In genomic region chr6:147879031-147879430, GRCh38 we compare ENCODE assay signal across 20 cellular contexts.
DNase-seq lines count a peak whose midpoint lies in the region; ATAC-seq, FAIRE-seq and TF ChIP-seq lines count a peak whose summit lies in the region.
"Had no signal": no experiment of that assay in that cellular context is flagged by ENCODE, and none has a peak within 500 bp of the region (broad histone marks: within the 10 kb centered on the region; RNA-seq: fewer than 3 reads in every experiment).

No MANE protein-coding gene starts in this region.

- POLR2A ChIA-PET in HepG2 (lab: Yijun Ruan, JAX): no interaction called here

- H4K20me1 ChIP-seq in HepG2 (ENCODE audit: insufficient read depth, low read length) (no peaks in the 10 kb centered on the region), neural cell (ENCODE audit: insufficient read depth) (no peaks in the 10 kb centered on the region)

- intact Hi-C loops in HepG2 (cut with micrococcal nuclease; ENCODE audit: unreplicated experiment) (no loop called here), right lobe of liver (cut with DNase I) (no loop called here)

- H3K27ac ChIP-seq in HepG2 (ENCODE audit: extremely low read length, insufficient read depth, low read length) (no peak overlapping the region), right lobe of liver (no peak overlapping the region), neural cell (ENCODE audit: low read length) (peak overlapping the region; percentile 84)
- H3K27ac ChIP-seq: GM23248 had no signal

- H3K4me2 ChIP-seq in HepG2 (ENCODE audit: low read depth, low read length) (no peak overlapping the region), neural cell (ENCODE audit: low read length) (peak overlapping the region; percentile 48)

- H3K27me3 ChIP-seq in HepG2 (ENCODE audit: control insufficient read depth in 1 of 2, insufficient read depth in 2 of 2, low read length in 2 of 2) (0 out of 5 replicates have a peak, but pooled peaks cover 0 to 4% of the 10 kb centered on the region in 2 experiments), right lobe of liver (no peaks in the 10 kb centered on the region), neural cell (ENCODE audit: insufficient read depth, low read depth, low read length) (no peaks in the 10 kb centered on the region)
- H3K27me3 ChIP-seq: BE2C had no signal

- no peak overlapping the region for H3K4me3 Mint-ChIP-seq in nephron progenitor cell
- H3K4me3 Mint-ChIP-seq: CD4-positive, CD25-positive, alpha-beta regulatory T cell; CD8-positive, alpha-beta memory T cell had no signal

- CTCF ChIA-PET in HepG2 (lab: Yijun Ruan, JAX; ENCODE audit: low intra/inter-chr PET ratio, low total read pairs): no interaction called here

- H2AFZ ChIP-seq in HepG2 (ENCODE audit: low read length) (no peak overlapping the region), neural cell (ENCODE audit: low read depth, low read length) (no peak overlapping the region)
- H2AFZ ChIP-seq: GM23248 had no signal

- no TSS peak for BruUV-seq in HepG2 (replicated peaks; lab: Mats Ljungman, UMichigan)

- TF ChIP-seq POLR2A in HepG2 (IDR thresholded peaks at IDR 0.05; ENCODE audit: insufficient read depth in 1 of 2, low read depth in 2 of 2, low read length in 2 of 2): no peak
- no peak for TF ChIP-seq POLR2A in right lobe of liver (IDR thresholded peaks at IDR 0.05)

- no peak overlapping the region for H3K9ac ChIP-seq in HepG2 (ENCODE audit: insufficient read depth, low read depth, low read length)
- peak overlapping the region; percentile 40 for H3K9ac ChIP-seq in neural cell (ENCODE audit: low read length)
- H3K9ac ChIP-seq: GM23248 had no signal

- TF ChIP-seq EP300 in HepG2 (IDR thresholded peaks at IDR 0.05; ENCODE audit: low read depth in 2 of 2, low read length in 2 of 2) (no peak), HepG2 (CRISPR knock-in tag; IDR thresholded peaks at IDR 0.05; ENCODE audit: borderline replicate concordance) (no peak), neural cell (conservative IDR thresholded peaks at IDR 0.05; ENCODE audit: poor library complexity, severe bottlenecking) (peak; percentile 76)

- 80% methylated on average over 8 of the region's 8 CpGs for WGBS in HepG2 (ENCODE audit: low lambda C conversion rate)
- WGBS in right lobe of liver (ENCODE audit: insufficient coverage, low coverage, low lambda C conversion rate, missing lambda C conversion rate): 75% methylated on average over 6 of the region's 8 CpGs

- peaks cover 3% of the 10 kb centered on the region for H3F3A ChIP-seq in neural cell (ENCODE audit: insufficient read depth, low read length, poor library complexity, severe bottlenecking)

- H3K27me3 Mint-ChIP-seq in nephron progenitor cell (ENCODE audit: low read depth, poor library complexity): no peaks in the 10 kb centered on the region
- H3K27me3 Mint-ChIP-seq: CD4-positive, CD25-positive, alpha-beta regulatory T cell; CD8-positive, alpha-beta memory T cell had no signal

- no peaks in the 10 kb centered on the region for H3K36me3 ChIP-seq in HepG2 (replicated peaks in 1 of 2; ENCODE audit: control insufficient read depth in 1 of 2, insufficient read depth in 2 of 2, low read length in 2 of 2)
- H3K36me3 ChIP-seq in right lobe of liver: no peaks in the 10 kb centered on the region
- H3K36me3 ChIP-seq in neural cell (ENCODE audit: insufficient read depth, low read length): no peaks in the 10 kb centered on the region
- H3K36me3 ChIP-seq: BE2C, HAP-1 had no signal

- no peak for ATAC-seq in HepG2
- no peak for ATAC-seq in right lobe of liver
- ATAC-seq: GM12878 had no signal

- no peaks in the 10 kb centered on the region for H3K4me1 Mint-ChIP-seq in nephron progenitor cell
- H3K4me1 Mint-ChIP-seq: CD4-positive, CD25-positive, alpha-beta regulatory T cell; CD8-positive, alpha-beta memory T cell had no signal

- in situ Hi-C loops in HepG2 (cut with HindIII; ENCODE audit: extremely low pct_ligation_motif_present, low pct_unique_long_range_greater_than_20kb): no loop called here

- no peak for FAIRE-seq in HepG2 (lab: Jason Lieb, UNC)
- FAIRE-seq: GM12878, GM19239 had no signal

- H3K9me3 Mint-ChIP-seq in nephron progenitor cell: no peaks in the 10 kb centered on the region

- no peaks in the 10 kb centered on the region for H3K9me2 ChIP-seq in neural cell (ENCODE audit: insufficient read depth, low read length)

- no peaks in the 10 kb centered on the region for H3K36me3 Mint-ChIP-seq in nephron progenitor cell (ENCODE audit: low read depth)
- H3K36me3 Mint-ChIP-seq: CD4-positive, CD25-positive, alpha-beta regulatory T cell; CD8-positive, alpha-beta memory T cell had no signal

- H3K79me2 ChIP-seq in HepG2 (ENCODE audit: insufficient read depth, low read length): no peaks in the 10 kb centered on the region
- H3K79me2 ChIP-seq in neural cell (replicated peaks; ENCODE audit: insufficient read depth, low read length): no peaks in the 10 kb centered on the region

- no peak for DNase-seq in HepG2 (ENCODE audit: low spot score)
- no peak for DNase-seq in right lobe of liver
- peak; percentile 66 for DNase-seq in amniotic epithelial cell (ENCODE audit: low read depth)
- no peak for DNase-seq in activated CD8-positive, alpha-beta memory T cell treated with anti-CD3 and anti-CD28 coated beads, Interleukin-2, amount 50 U/mL, for 48 hours
- no peak for DNase-seq in nephron progenitor cell
- DNase-seq: ACHN; BE2C; C1 segment of cervical spinal cord; CD4-positive, CD25-positive, alpha-beta regulatory T cell; CD8-positive, alpha-beta memory T cell; COR-L47; DMS 273 treated with DMSO at 0.1 percent for 48 hours; DMS53; DND-41; EL; GM23248 had no signal

- no peaks in the 10 kb centered on the region for H3K9me3 ChIP-seq in HepG2 (ENCODE audit: low read length)
- no peaks in the 10 kb centered on the region for H3K9me3 ChIP-seq in right lobe of liver
- no peaks in the 10 kb centered on the region for H3K9me3 ChIP-seq in neural cell (ENCODE audit: low read length)
- H3K9me3 ChIP-seq: BE2C, HAP-1 had no signal

- no peak overlapping the region for H3K27ac Mint-ChIP-seq in nephron progenitor cell
- H3K27ac Mint-ChIP-seq: CD4-positive, CD25-positive, alpha-beta regulatory T cell; CD8-positive, alpha-beta memory T cell had no signal

- H3K4me3 ChIP-seq in HepG2 (replicated peaks in 1 of 3; ENCODE audit: insufficient read depth in 1 of 3, low read depth in 2 of 3, low read length in 3 of 3) (no peak overlapping the region), right lobe of liver (no peak overlapping the region), neural cell (ENCODE audit: low read length) (peak overlapping the region; percentile 39)
- H3K4me3 ChIP-seq: GM12878, GM23248, HAP-1 had no signal

- TF ChIP-seq RAD21 in HepG2 (CRISPR knock-in tag; IDR thresholded peaks at IDR 0.05) (no peak), neural cell (conservative IDR thresholded peaks at IDR 0.05) (peak; percentile 45)

- TF ChIP-seq CTCF in HepG2 (CRISPR knock-in tag; IDR thresholded peaks at IDR 0.05) (no peak), right lobe of liver (IDR thresholded peaks at IDR 0.05) (no peak), neural cell (IDR thresholded peaks at IDR 0.05; ENCODE audit: poor library complexity, severe bottlenecking) (no peak), nephron progenitor cell (IDR thresholded peaks at IDR 0.05) (no peak)

- H3K4me1 ChIP-seq in HepG2 (ENCODE audit: insufficient read depth, low read length): no peaks in the 10 kb centered on the region
- no peaks in the 10 kb centered on the region for H3K4me1 ChIP-seq in right lobe of liver
- H3K4me1 ChIP-seq: BE2C, HAP-1 had no signal

TF ChIP-seq in HepG2, 621 proteins besides CTCF, POLR2A, EP300 and RAD21 (continues in another document):
- TF ChIP-seq GPBP1L1 (CRISPR knock-in tag; IDR thresholded peaks at IDR 0.05) (no peak), ZFP1 (CRISPR knock-in tag; IDR thresholded peaks at IDR 0.05) (no peak)

TF ChIP-seq in neural cell, 6 proteins besides CTCF, POLR2A, EP300 and RAD21:
- peak; percentile 36 for TF ChIP-seq REST (IDR thresholded peaks at IDR 0.05; ENCODE audit: borderline replicate concordance)
- peak; percentile 45 for TF ChIP-seq SMC3 (conservative IDR thresholded peaks at IDR 0.05; ENCODE audit: poor library complexity)
- peak; percentile 36 for TF ChIP-seq POLR2AphosphoS5 (IDR thresholded peaks at IDR 0.05)
- no peak for TF ChIP-seq TAF1 (IDR thresholded peaks at IDR 0.05; ENCODE audit: low read depth)
- no peak for TF ChIP-seq EZH2 (IDR thresholded peaks at IDR 0.05; ENCODE audit: borderline replicate concordance, insufficient read depth, low read length, poor library complexity, severe bottlenecking)
- TF ChIP-seq MXI1 (conservative IDR thresholded peaks at IDR 0.05; ENCODE audit: poor library complexity, severe bottlenecking): no peak
